13 cellular contexts compared by ENCODE assay signal in the genomic region with DNA sequence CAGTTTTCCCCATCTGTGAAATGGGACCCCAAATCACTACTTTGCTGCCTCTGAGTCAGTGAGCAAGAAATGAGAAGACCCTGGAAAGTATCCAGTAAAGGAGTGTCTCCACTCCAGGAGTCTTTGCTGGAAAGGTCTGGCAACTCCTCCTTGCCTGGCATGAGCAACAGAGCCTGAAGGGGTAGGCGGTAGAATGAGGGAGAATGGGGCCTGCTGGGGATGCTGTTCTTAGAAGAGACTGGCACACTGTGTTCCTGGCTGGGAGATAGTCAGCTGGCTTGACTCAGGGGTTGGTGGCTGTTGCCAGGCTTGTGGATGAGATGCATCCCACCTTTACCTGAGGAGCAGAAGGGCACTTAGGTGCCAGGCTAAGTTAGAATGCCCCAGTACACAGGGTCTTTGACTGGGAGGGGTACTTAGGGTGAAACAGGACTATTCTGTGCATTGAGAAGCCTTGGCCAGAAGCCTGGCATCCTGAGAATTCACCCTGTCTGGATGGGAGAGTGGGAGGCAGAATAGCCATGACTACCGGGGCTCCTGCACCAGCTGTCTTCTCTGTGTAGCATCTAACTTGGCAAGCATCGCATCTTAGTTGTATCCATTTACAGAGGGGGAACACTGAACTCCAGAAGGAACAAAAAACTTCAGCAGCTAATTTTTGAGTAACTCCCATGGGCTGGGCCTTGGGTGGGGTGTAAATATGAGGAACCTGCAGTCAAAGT. TPM values are rescaled to one million over a fixed set of nuclear protein-coding genes. Genes with fewer than 3 reads are reported as not detected.
DNase-seq lines count a peak whose midpoint lies in the region; ATAC-seq and TF ChIP-seq lines count a peak whose summit lies in the region.
"Had no signal": no experiment of that assay in that cellular context is flagged by ENCODE, and none has a peak within 500 bp of the region (broad histone marks: within the 10 kb centered on the region; RNA-seq: fewer than 3 reads in every experiment).

No MANE protein-coding gene starts in this region.

- H3K4me3 ChIP-seq in GM12864 (ENCODE audit: low read depth, low read length) = peak overlapping the region; percentile 33; the same call in 1 of the 2 replicates

- DNase-seq in GM12864 (ENCODE audit: low read depth) (no peak), NCI-H446 treated with DMSO at 0.1 percent for 48 hours (lab: John Stamatoyannopoulos, UW) (peak; percentile 72), epithelial cell of prostate (ENCODE audit: low read depth, low spot score) (no peak), omental fat pad (ENCODE audit: low spot score) (no peak), left lobe of liver (ENCODE audit: low spot score) (no peak), NCI-H774 (lab: John Stamatoyannopoulos, UW) (no peak)
- no peak for DNase-seq in effector CD4-positive, alpha-beta T cell
- DNase-seq: activated CD4-positive, alpha-beta T cell treated with anti-CD3 and anti-CD28 coated beads, Interleukin-2, amount 50 U/mL, for 48 hours; NCI-H1105; nephron progenitor cell had no signal

- peak overlapping the region; percentile 79 for H3K27ac ChIP-seq in epithelial cell of prostate

- TF ChIP-seq CTCF in GM12864 (IDR thresholded peaks at IDR 0.05; ENCODE audit: low read depth, low read length, missing control alignments) (no peak), omental fat pad (IDR thresholded peaks at IDR 0.05) (no peak)

- ATAC-seq in omental fat pad (ENCODE audit: low FRiP score) (peak; percentile 62), left lobe of liver (no peak), GM18907 (IDR thresholded peaks at IDR 0.05; ENCODE audit: unreplicated experiment) (no peak)
- ATAC-seq: HCT116, Panc1 had no signal

RNA-seq across cellular contexts. Expression of a gene that starts 2.5 kb away (rescaled TPM):
- total RNA-seq in omental fat pad = 10 to 100 TPM in 2 of 4 donors, 1 to 10 TPM in 1, under 1 TPM in 1; 0.95 to 75.9 (median 41.1) TPM
- total RNA-seq in left lobe of liver = 108 TPM

RNA-seq across cellular contexts. Expression of a gene that starts 55.7 kb away (rescaled TPM):
- total RNA-seq in omental fat pad (1 to 10 TPM in 1 of 4 donors, under 1 TPM in 1, not detected in 2; 0.31 to 1.3 TPM), left lobe of liver (14.7 TPM)
